17 cellular contexts compared by ENCODE assay signal in the genomic region with DNA sequence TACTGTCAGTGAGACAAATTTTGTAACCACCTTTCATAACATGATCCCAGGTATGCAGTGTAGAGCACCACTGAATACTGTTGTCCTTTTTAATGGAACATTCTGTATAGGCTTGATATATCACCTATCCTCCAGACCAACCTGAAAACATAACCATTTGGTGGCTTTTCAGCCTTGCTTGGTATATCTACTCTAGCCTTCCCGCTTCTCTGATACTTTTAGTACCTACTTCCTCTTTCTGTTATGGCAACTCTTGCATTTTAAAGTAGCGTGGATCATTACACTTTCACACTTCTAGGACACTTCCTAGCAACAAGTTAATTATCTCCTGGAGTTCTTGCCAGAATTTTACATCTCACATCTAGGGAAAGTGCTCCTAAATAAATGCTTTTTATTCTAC.
"Had no signal": no experiment of that assay in that cellular context is flagged by ENCODE, and none has a peak within 500 bp of the region (broad histone marks: within the 10 kb centered on the region; RNA-seq: fewer than 3 reads in every experiment).

No MANE protein-coding gene starts in this region.

- ATAC-seq: foreskin keratinocyte; left lung; naive thymus-derived CD4-positive, alpha-beta T cell; stimulated activated memory B cell treated with anti-CD40 and anti-IgM and Interleukin-4, amounts not matched to agents 10 μg/mL and 1 μg/mL and 100 μg/mL, for 72 hours had no signal

- H3K27me3 ChIP-seq: ascending aorta, brain microvascular endothelial cell, foreskin keratinocyte, left lung, sigmoid colon, transverse colon had no signal

- H3K9me3 ChIP-seq: ascending aorta, left lung, sigmoid colon, transverse colon had no signal

- H3K4me1 ChIP-seq: ascending aorta, foreskin keratinocyte, left lung, sigmoid colon, transverse colon had no signal

- H3K4me2 ChIP-seq: smooth muscle cell had no signal

- DNase-seq: activated CD4-positive, alpha-beta T cell treated with anti-CD3 and anti-CD28 coated beads for 1 hour; activated gamma-delta T cell treated with Interleukin-2 at 50 U/mL for 16 hours; activated T-cell treated with anti-CD3 and anti-CD28 coated beads, Interleukin-2, amount 50 U/mL, for 1 hour; brain microvascular endothelial cell; caudate nucleus; effector memory CD4-positive, alpha-beta T cell; foreskin keratinocyte; kidney glomerular epithelial cell; left lung; naive thymus-derived CD4-positive, alpha-beta T cell; occipital lobe; sigmoid colon; stimulated activated CD4-positive, alpha-beta T cell treated with anti-CD3 and anti-CD28 coated beads, Interleukin-15, amount 100 ng/mL, for 24 hours; transverse colon had no signal

- H3K4me3 ChIP-seq: ascending aorta, left lung, sigmoid colon, smooth muscle cell, transverse colon had no signal

- H3K36me3 ChIP-seq: ascending aorta, brain microvascular endothelial cell, left lung, sigmoid colon, transverse colon had no signal

- H3K27ac ChIP-seq: ascending aorta, brain microvascular endothelial cell, foreskin keratinocyte, left lung, sigmoid colon, transverse colon had no signal
